Comparison of ENCODE assay signal across 20 cellular contexts in genomic region chr13:99729745-99730144, GRCh38.
"Had no signal": no experiment of that assay in that cellular context is flagged by ENCODE, and none has a peak within 500 bp of the region (broad histone marks: within the 10 kb centered on the region; RNA-seq: fewer than 3 reads in every experiment).

No MANE protein-coding gene starts in this region.

- H3K4me1 ChIP-seq: left lung, parathyroid adenoma, right lobe of liver, tibial nerve, vagina had no signal

- H3K27me3 Mint-ChIP-seq: effector memory CD8-positive, alpha-beta T cell; progenitor cell of endocrine pancreas had no signal

- H3K36me3 Mint-ChIP-seq: natural killer cell had no signal

- H3K27ac Mint-ChIP-seq: effector memory CD8-positive, alpha-beta T cell; natural killer cell; progenitor cell of endocrine pancreas had no signal

- H3K9me3 Mint-ChIP-seq: effector memory CD8-positive, alpha-beta T cell; natural killer cell had no signal

- ATAC-seq: effector memory CD8-positive, alpha-beta T cell; left cardiac atrium; left lung; natural killer cell had no signal

- H3K4me3 ChIP-seq: left lung, right lobe of liver, thoracic aorta, tibial nerve, vagina had no signal

- H3K79me2 ChIP-seq: parathyroid adenoma had no signal

- H3K27ac ChIP-seq: left lung, parathyroid adenoma, right lobe of liver, thoracic aorta, tibial nerve, vagina had no signal

- DNase-seq: cerebellar nuclear complex; cortex of kidney; effector memory CD8-positive, alpha-beta T cell; erythroblast; head of caudate nucleus; left cardiac atrium; natural killer cell; right lobe of liver; small intestine; stimulated activated CD4-positive, alpha-beta T cell treated with anti-CD3 and anti-CD28 coated beads, Interleukin-12 subunit alpha, Interleukin-12 subunit beta, amount 100 ng/mL, for 4 hours; stimulated activated CD4-positive, alpha-beta T cell treated with anti-CD3 and anti-CD28 coated beads, Interleukin-1b, Interleukin-23, amount 100 ng/mL, for 48 hours; stimulated activated CD4-positive, alpha-beta T cell treated with anti-CD3 and anti-CD28 coated beads, Interleukin-4, amount 100 ng/mL, for 1 hour; stimulated activated CD8-positive, alpha-beta memory T cell treated with anti-CD3 and anti-CD28 coated beads, Interleukin-4, amount 100 ng/mL, for 48 hours; stimulated activated naive CD4-positive, alpha-beta T cell treated with Interleukin-2 at 50 U/mL for 16 hours had no signal

- H3K36me3 ChIP-seq: left lung, right lobe of liver, thoracic aorta, tibial nerve, vagina had no signal

- H3K9me3 ChIP-seq: left lung, right lobe of liver, thoracic aorta, tibial nerve, vagina had no signal

- H3K9ac ChIP-seq: parathyroid adenoma had no signal

- H3K4me3 Mint-ChIP-seq: effector memory CD8-positive, alpha-beta T cell; natural killer cell had no signal

- H3K27me3 ChIP-seq: left lung, right lobe of liver, tibial nerve, vagina had no signal

- H2AFZ ChIP-seq: parathyroid adenoma had no signal
